1 cellular context compared by ENCODE assay signal in the genomic region with DNA sequence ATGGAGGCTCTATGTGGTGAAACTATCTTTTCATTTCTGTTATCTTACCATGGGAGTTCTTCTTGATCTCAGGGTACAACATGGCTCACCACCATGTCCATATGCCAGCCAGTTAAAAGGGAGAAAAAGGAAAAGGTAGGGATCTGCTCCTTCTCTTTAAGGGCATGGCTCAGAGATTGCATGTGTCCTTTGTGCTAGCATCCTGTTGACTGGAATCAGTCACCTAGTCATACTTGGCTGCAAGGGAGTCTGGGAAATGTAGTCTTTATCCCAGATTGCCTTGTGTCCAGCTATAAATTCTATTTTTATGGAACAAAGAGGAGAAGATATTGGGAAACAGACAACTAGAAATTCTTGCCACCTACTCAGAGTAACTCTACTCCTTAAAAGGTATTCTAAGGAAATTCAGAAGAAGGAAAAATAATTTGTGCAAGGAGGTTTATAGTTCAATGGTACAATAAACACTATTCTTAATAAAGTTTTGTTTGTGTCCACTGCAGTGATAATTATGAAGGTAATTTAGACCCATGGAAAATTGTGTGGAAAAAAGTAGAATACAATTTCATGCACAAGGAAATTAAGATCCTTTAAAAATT.
A peak's percentile ranks its signal among the peaks of the same experiment; 100 is the strongest.
TF ChIP-seq lines count a peak whose summit lies in the region.

No MANE protein-coding gene starts in this region.

TF ChIP-seq in K562, 482 proteins besides CTCF, POLR2A, EP300 and RAD21 (continued from another document):
- TF ChIP-seq, protein P1, sequence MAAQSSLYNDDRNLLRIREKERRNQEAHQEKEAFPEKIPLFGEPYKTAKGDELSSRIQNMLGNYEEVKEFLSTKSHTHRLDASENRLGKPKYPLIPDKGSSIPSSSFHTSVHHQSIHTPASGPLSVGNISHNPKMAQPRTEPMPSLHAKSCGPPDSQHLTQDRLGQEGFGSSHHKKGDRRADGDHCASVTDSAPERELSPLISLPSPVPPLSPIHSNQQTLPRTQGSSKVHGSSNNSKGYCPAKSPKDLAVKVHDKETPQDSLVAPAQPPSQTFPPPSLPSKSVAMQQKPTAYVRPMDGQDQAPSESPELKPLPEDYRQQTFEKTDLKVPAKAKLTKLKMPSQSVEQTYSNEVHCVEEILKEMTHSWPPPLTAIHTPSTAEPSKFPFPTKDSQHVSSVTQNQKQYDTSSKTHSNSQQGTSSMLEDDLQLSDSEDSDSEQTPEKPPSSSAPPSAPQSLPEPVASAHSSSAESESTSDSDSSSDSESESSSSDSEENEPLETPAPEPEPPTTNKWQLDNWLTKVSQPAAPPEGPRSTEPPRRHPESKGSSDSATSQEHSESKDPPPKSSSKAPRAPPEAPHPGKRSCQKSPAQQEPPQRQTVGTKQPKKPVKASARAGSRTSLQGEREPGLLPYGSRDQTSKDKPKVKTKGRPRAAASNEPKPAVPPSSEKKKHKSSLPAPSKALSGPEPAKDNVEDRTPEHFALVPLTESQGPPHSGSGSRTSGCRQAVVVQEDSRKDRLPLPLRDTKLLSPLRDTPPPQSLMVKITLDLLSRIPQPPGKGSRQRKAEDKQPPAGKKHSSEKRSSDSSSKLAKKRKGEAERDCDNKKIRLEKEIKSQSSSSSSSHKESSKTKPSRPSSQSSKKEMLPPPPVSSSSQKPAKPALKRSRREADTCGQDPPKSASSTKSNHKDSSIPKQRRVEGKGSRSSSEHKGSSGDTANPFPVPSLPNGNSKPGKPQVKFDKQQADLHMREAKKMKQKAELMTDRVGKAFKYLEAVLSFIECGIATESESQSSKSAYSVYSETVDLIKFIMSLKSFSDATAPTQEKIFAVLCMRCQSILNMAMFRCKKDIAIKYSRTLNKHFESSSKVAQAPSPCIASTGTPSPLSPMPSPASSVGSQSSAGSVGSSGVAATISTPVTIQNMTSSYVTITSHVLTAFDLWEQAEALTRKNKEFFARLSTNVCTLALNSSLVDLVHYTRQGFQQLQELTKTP (IDR thresholded peaks at IDR 0.05; ENCODE audit: low read depth in 1 of 2, partially characterized antibody in 2 of 2), result no peak
- TF ChIP-seq, protein P2, sequence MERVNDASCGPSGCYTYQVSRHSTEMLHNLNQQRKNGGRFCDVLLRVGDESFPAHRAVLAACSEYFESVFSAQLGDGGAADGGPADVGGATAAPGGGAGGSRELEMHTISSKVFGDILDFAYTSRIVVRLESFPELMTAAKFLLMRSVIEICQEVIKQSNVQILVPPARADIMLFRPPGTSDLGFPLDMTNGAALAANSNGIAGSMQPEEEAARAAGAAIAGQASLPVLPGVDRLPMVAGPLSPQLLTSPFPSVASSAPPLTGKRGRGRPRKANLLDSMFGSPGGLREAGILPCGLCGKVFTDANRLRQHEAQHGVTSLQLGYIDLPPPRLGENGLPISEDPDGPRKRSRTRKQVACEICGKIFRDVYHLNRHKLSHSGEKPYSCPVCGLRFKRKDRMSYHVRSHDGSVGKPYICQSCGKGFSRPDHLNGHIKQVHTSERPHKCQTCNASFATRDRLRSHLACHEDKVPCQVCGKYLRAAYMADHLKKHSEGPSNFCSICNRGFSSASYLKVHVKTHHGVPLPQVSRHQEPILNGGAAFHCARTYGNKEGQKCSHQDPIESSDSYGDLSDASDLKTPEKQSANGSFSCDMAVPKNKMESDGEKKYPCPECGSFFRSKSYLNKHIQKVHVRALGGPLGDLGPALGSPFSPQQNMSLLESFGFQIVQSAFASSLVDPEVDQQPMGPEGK (CRISPR knock-in tag; IDR thresholded peaks at IDR 0.05; ENCODE audit: borderline replicate concordance), result no peak
- TF ChIP-seq HNRNPUL1 (IDR thresholded peaks at IDR 0.05; ENCODE audit: low read length) (no peak), GABPB1 (CRISPR knock-in tag; IDR thresholded peaks at IDR 0.05) (no peak), ZNF143 (CRISPR knock-in tag; IDR thresholded peaks at IDR 0.05) (peak; percentile 64; the same call in 1 of the 2 replicates), ZNF707 (CRISPR knock-in tag; conservative IDR thresholded peaks at IDR 0.05) (no peak), FIP1L1 (IDR thresholded peaks at IDR 0.05; ENCODE audit: low read depth, low read length, poor library complexity, severe bottlenecking) (no peak), XRCC3 (IDR thresholded peaks at IDR 0.05) (no peak), CREM (IDR thresholded peaks at IDR 0.05; ENCODE audit: low read depth) (peak; percentile 16; the same call in 1 of the 2 replicates), ZNF586 (CRISPR knock-in tag; conservative IDR thresholded peaks at IDR 0.05) (no peak), HMG20A (CRISPR knock-in tag; conservative IDR thresholded peaks at IDR 0.05) (no peak), NFE2 (IDR thresholded peaks at IDR 0.05; ENCODE audit: low read depth) (peak; percentile 27; the same call in 1 of the 2 replicates), HCFC1 (IDR thresholded peaks at IDR 0.05; ENCODE audit: low read depth, low read length) (peak; percentile 71), SP1 (CRISPR knock-in tag; IDR thresholded peaks at IDR 0.05) (no peak), KLF13 (tag; IDR thresholded peaks at IDR 0.05; ENCODE audit: borderline replicate concordance, low read depth) (no peak), ZNF24 (IDR thresholded peaks at IDR 0.05) (no peak), TAF9B (IDR thresholded peaks at IDR 0.05; ENCODE audit: partially characterized antibody) (no peak), ZNF282 (CRISPR knock-in tag; IDR thresholded peaks at IDR 0.05) (no peak), SRSF1 (IDR thresholded peaks at IDR 0.05; ENCODE audit: low read depth, low read length) (no peak)
- TF ChIP-seq, protein P3, sequence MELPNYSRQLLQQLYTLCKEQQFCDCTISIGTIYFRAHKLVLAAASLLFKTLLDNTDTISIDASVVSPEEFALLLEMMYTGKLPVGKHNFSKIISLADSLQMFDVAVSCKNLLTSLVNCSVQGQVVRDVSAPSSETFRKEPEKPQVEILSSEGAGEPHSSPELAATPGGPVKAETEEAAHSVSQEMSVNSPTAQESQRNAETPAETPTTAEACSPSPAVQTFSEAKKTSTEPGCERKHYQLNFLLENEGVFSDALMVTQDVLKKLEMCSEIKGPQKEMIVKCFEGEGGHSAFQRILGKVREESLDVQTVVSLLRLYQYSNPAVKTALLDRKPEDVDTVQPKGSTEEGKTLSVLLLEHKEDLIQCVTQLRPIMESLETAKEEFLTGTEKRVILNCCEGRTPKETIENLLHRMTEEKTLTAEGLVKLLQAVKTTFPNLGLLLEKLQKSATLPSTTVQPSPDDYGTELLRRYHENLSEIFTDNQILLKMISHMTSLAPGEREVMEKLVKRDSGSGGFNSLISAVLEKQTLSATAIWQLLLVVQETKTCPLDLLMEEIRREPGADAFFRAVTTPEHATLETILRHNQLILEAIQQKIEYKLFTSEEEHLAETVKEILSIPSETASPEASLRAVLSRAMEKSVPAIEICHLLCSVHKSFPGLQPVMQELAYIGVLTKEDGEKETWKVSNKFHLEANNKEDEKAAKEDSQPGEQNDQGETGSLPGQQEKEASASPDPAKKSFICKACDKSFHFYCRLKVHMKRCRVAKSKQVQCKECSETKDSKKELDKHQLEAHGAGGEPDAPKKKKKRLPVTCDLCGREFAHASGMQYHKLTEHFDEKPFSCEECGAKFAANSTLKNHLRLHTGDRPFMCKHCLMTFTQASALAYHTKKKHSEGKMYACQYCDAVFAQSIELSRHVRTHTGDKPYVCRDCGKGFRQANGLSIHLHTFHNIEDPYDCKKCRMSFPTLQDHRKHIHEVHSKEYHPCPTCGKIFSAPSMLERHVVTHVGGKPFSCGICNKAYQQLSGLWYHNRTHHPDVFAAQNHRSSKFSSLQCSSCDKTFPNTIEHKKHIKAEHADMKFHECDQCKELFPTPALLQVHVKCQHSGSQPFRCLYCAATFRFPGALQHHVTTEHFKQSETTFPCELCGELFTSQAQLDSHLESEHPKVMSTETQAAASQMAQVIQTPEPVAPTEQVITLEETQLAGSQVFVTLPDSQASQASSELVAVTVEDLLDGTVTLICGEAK (IDR thresholded peaks at IDR 0.05), result peak; percentile 91
- TF ChIP-seq, protein P3 (CRISPR knock-in tag; IDR thresholded peaks at IDR 0.05), result no peak
- TF ChIP-seq, protein P4, sequence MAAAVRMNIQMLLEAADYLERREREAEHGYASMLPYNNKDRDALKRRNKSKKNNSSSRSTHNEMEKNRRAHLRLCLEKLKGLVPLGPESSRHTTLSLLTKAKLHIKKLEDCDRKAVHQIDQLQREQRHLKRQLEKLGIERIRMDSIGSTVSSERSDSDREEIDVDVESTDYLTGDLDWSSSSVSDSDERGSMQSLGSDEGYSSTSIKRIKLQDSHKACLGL (CRISPR knock-in tag; IDR thresholded peaks at IDR 0.05; ENCODE audit: borderline replicate concordance, poor library complexity, severe bottlenecking), result no peak
